1 cellular context compared by ENCODE assay signal in the genomic region with DNA sequence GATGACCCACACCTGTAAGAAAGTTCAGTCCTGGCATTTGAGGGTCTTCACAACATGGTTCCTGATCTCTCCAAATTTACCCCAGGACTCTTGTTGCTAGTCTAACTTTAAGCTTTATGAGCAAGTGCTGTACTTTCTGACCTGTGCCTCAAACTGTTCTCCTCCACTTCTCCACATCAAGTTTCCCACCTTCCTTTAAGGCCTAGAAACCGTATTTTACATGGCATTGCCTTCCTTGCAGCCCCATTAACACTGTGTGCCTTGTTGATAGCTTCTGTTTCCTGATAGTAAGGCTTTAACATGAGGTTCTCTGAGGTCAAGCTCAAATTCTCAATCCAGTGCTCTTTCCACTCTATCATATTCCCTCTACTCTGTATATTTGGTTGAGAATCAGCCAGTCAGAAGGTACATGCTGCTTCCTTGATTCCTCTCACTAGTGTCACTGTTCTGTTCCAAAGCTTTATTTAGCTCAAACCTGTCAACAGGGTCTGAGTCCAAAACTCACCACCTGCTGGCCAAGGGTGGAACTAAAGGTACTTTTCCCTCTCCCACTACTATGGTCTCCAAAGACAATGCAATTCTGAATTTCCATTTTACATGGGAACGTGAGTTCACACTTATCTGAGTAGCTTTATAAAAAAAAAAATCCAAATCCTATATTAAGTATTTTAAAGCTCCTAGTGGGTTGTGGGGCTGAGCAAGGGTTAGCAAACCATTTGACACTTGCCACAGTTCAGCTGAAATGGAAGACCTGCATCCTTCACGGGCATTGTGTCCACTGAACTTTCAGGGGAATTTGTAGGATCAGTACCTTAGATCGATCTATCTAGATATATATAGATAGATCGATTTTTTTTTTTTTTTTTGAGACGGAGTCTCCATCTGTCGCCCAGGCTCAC.
TF ChIP-seq lines count a peak whose summit lies in the region.

No MANE protein-coding gene starts in this region.

TF ChIP-seq in liver, 16 proteins besides CTCF, POLR2A, EP300 and RAD21 (continued from another document):
- TF ChIP-seq GABPA (IDR thresholded peaks at IDR 0.05 in 1 of 2, conservative IDR thresholded peaks at IDR 0.05 in 1 of 2) = no peak
- no peak for TF ChIP-seq SP1 (IDR thresholded peaks at IDR 0.05)
- TF ChIP-seq NR2F2 (IDR thresholded peaks at IDR 0.05) = no peak
- TF ChIP-seq REST (IDR thresholded peaks at IDR 0.05) = no peak
- no peak for TF ChIP-seq EGR1 (IDR thresholded peaks at IDR 0.05; ENCODE audit: low read depth in 2 of 2)
- TF ChIP-seq, protein P1, sequence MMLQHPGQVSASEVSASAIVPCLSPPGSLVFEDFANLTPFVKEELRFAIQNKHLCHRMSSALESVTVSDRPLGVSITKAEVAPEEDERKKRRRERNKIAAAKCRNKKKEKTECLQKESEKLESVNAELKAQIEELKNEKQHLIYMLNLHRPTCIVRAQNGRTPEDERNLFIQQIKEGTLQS (IDR thresholded peaks at IDR 0.05) = no peak
- TF ChIP-seq HNF4G (IDR thresholded peaks at IDR 0.05) = no peak
- TF ChIP-seq FOXA2 (IDR thresholded peaks at IDR 0.05) = no peak
